In the genomic region with DNA sequence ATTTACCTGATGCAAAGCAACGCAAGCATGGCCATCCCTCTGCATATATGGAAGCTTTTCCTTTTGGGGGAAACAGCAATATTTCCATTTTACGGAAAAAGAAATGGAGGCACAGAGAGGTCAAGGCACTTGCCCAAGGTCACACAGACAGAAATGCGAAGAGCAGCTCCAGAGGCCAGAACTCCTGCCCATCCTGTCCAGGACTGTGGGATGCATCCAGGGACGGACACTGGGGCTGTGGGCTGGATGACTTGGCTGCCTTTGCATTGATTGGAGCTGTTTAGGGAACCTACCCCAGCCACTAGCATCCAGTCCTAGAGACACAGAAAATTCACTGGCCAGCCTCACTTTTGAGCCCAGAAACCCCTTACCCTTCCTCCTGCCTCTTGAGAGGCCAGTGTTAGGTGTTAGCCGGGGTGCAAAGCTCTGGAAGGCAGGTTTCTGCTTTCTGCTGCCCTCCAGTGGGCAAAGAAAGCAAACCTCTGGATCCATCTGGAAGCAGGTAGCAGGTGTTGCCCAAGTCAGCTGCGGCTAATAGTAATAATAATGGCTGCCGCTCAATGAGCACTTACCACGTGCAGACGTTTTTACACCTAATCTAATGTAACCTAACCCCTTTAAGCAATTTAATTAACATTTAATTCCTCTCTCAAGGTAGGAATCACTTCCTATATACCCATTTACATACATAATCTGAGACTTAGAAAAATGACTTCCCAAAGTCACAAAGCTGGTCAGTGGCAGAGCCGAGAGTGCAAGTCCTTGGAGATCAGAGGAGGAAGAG, we compare ENCODE assay signal across 8 cellular contexts. TPM values are rescaled to one million over a fixed set of nuclear protein-coding genes. Genes with fewer than 3 reads are reported as not detected.
DNase-seq lines count a peak whose midpoint lies in the region; ATAC-seq and TF ChIP-seq lines count a peak whose summit lies in the region.

No MANE protein-coding gene starts in this region.

- WGBS in right lobe of liver (ENCODE audit: insufficient coverage, low coverage, low lambda C conversion rate, missing lambda C conversion rate), result 35% methylated on average over 6 of the region's 10 CpGs

- ATAC-seq in Right ventricle myocardium superior (ENCODE audit: poor library complexity) (peak; percentile 79), right lobe of liver (peak; percentile 81 to 89 (median 86)), GM19452 (IDR thresholded peaks at IDR 0.05; ENCODE audit: unreplicated experiment) (no peak)

- peaks cover 10% of the 10 kb centered on the region for H3K27me3 Mint-ChIP-seq in brain

- no peak for TF ChIP-seq POLR2A in right lobe of liver (IDR thresholded peaks at IDR 0.05)

- peaks cover 0 to 6% (median 3%) of the 10 kb centered on the region in 5 experiments for H3K9me3 Mint-ChIP-seq in brain

- DNase-seq in Right ventricle myocardium superior, result no peak
- DNase-seq in cardiac septum (ENCODE audit: low spot score), result no peak
- peak; percentile 68 for DNase-seq in NCI-H1092 (lab: John Stamatoyannopoulos, UW)
- peak; percentile 17 for DNase-seq in T-helper 22 cell (ENCODE audit: low read depth)
- peak in 2 of 3 donors; percentile 47 to 60 for DNase-seq in right lobe of liver
- peak; percentile 5 to 40 for DNase-seq in stimulated activated CD8-positive, alpha-beta memory T cell treated with anti-CD3 and anti-CD28 coated beads, Interleukin-7, amount 100 ng/mL, for 1 hour (ENCODE audit: low read depth in 2 of 2)

- H3K27ac Mint-ChIP-seq in brain, result peak overlapping the region in 2 of 5 experiments; percentile 15 to 21

- TF ChIP-seq CTCF in brain (conservative IDR thresholded peaks at IDR 0.05) (peak; percentile 72 to 89), right lobe of liver (IDR thresholded peaks at IDR 0.05) (peak; percentile 44 to 81 (median 58))

- no peak overlapping the region for H3K4me3 ChIP-seq in right lobe of liver

- intact Hi-C loops in Right ventricle myocardium superior (cut with DNase I), result loop anchor here (5.0 kb wide), 1 partner anchor 184 kb away; no protein-coding TSS in a partner anchor
- intact Hi-C loops in cardiac septum (cut with DNase I), result loop anchor here (2.0 to 10.0 kb wide), 3 partner anchors 69 to 296 kb away; no protein-coding TSS in a partner anchor
- intact Hi-C loops in right lobe of liver (cut with DNase I), result loop anchor here in 1 of 2 donors (5.0 to 10.0 kb wide), 2 partner anchors 49 to 181 kb away; no protein-coding TSS in a partner anchor

- H3K4me3 Mint-ChIP-seq in brain, result peak overlapping the region in 1 of 5 experiments; percentile 44

- peaks cover 24% of the 10 kb centered on the region for H3K4me1 Mint-ChIP-seq in brain

- H3K4me1 ChIP-seq in right lobe of liver, result peaks cover 0 to 9% (median 4%) of the 10 kb centered on the region in 4 donors

- no peaks in the 10 kb centered on the region for H3K9me3 ChIP-seq in right lobe of liver

- H3K27me3 ChIP-seq in right lobe of liver, result no peaks in the 10 kb centered on the region

- no peaks in the 10 kb centered on the region for H3K36me3 ChIP-seq in right lobe of liver

- no peak overlapping the region for H3K27ac ChIP-seq in right lobe of liver

- H3K36me3 Mint-ChIP-seq in brain, result no peaks in the 10 kb centered on the region

RNA-seq across cellular contexts. Expression of a gene that starts 31.7 kb away (rescaled TPM):
- 15.8 TPM for total RNA-seq in Right ventricle myocardium superior
- total RNA-seq in cardiac septum, result 29.3 TPM
- polyA plus RNA-seq in brain (ENCODE audit: insufficient read depth, low read depth, low replicate concordance), result 0.39 TPM
- total RNA-seq in right lobe of liver, result 1 to 10 TPM in 5 of 6 experiments, under 1 TPM in 1; 0.92 to 6.1 (median 1.5) TPM

RNA-seq across cellular contexts. Expression of a gene that starts 32.0 kb away (rescaled TPM):
- total RNA-seq in Right ventricle myocardium superior, result 8.9 TPM
- 4.1 TPM for total RNA-seq in cardiac septum
- 5.0 TPM for polyA plus RNA-seq in brain (ENCODE audit: insufficient read depth, low read depth, low replicate concordance)
- total RNA-seq in right lobe of liver, result 1 to 10 TPM; 2.2 to 8.6 (median 3.7) TPM

Comparison
In these comparisons a context has a peak if more than half of its experiments do, and no peak if none do; other contexts are left out.
1. DNase-seq: peak in NCI-H1092 (single experiment), T-helper 22 cell (single experiment), right lobe of liver (2 of 3) and stimulated activated CD8-positive, alpha-beta memory T cell treated with anti-CD3 and anti-CD28 coated beads, Interleukin-7, amount 100 ng/mL, for 1 hour (2 of 2); none in Right ventricle myocardium superior (single experiment) and cardiac septum (single experiment).